Comparison of ENCODE assay signal across 29 cellular contexts in the genomic region with DNA sequence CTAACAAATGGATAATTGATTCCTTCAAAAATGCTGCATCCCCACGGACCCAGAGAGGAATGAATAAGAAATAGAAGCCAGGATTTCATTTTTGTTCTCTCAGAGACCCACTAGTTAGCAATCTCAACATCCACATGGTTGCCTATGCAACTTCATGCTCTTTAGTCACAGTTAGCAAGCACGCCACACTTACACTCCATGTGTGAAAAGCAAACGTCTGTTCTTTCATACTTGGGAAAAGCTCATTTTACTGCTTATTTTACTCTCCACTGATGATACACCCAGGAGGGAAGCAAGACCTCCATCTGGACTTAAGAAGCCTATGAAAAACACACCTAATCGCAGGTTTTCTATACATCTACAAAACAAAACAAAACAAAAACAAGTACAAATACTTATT.
"Had no signal": no experiment of that assay in that cellular context is flagged by ENCODE, and none has a peak within 500 bp of the region (broad histone marks: within the 10 kb centered on the region; RNA-seq: fewer than 3 reads in every experiment).

No MANE protein-coding gene starts in this region.

- H3K9me3 ChIP-seq: ascending aorta, breast epithelium had no signal

- H3K4me3 ChIP-seq: ascending aorta, breast epithelium had no signal

- ATAC-seq: activated CD4-positive, alpha-beta T cell treated with anti-CD3 and anti-CD28 coated beads for 36 hours; activated CD4-positive, CD25-positive, alpha-beta regulatory T cell treated with anti-CD3 and anti-CD28 coated beads, Interleukin-2, amount 50 U/mL, for 24 hours; activated CD8-positive, alpha-beta memory T cell treated with anti-CD3 and anti-CD28 coated beads, Interleukin-2, amount 10 ng/mL, durations not matched to agents 7 days and 5 days; activated CD8-positive, alpha-beta T cell treated with anti-CD3 and anti-CD28 coated beads, Interleukin-2, amount 10 ng/mL, durations not matched to agents 7 days and 5 days; activated naive CD8-positive, alpha-beta T cell treated with anti-CD3 and anti-CD28 coated beads, Interleukin-2, amount 50 U/mL, for 24 hours; WTC11 had no signal

- H3K27me3 ChIP-seq: ascending aorta, brain microvascular endothelial cell, breast epithelium had no signal

- H3K4me1 ChIP-seq: breast epithelium had no signal

- DNase-seq: activated CD4-positive, alpha-beta memory T cell treated with anti-CD3 and anti-CD28 coated beads, Interleukin-2, amount 10 ng/mL, durations not matched to agents 7 days and 5 days; activated CD4-positive, alpha-beta T cell treated with anti-CD3 and anti-CD28 coated beads for 1 hour; activated CD4-positive, alpha-beta T cell treated with anti-CD3 and anti-CD28 coated beads for 36 hours; activated CD4-positive, alpha-beta T cell treated with anti-CD3 and anti-CD28 coated beads for 48 hours; activated CD4-positive, alpha-beta T cell treated with anti-CD3 and anti-CD28 coated beads, Interleukin-2, amount 10 ng/mL, durations not matched to agents 7 days and 5 days; activated CD4-positive, alpha-beta T cell treated with anti-CD3 and anti-CD28 coated beads, Interleukin-2, amount 50 U/mL, for 48 hours; activated CD4-positive, CD25-positive, alpha-beta regulatory T cell; activated CD8-positive, alpha-beta memory T cell treated with anti-CD3 and anti-CD28 coated beads for 24 hours; activated CD8-positive, alpha-beta memory T cell treated with anti-CD3 and anti-CD28 coated beads, Interleukin-2, amount 10 ng/mL, durations not matched to agents 7 days and 5 days; activated CD8-positive, alpha-beta memory T cell treated with anti-CD3 and anti-CD28 coated beads, Interleukin-2, amount 50 U/mL, for 48 hours; activated CD8-positive, alpha-beta T cell treated with anti-CD3 and anti-CD28 coated beads, Interleukin-2, amount 10 ng/mL, durations not matched to agents 7 days and 5 days; activated effector memory CD4-positive, alpha-beta T cell treated with Interleukin-2 at 50 U/mL for 16 hours; activated gamma-delta T cell; activated naive CD4-positive, alpha-beta T cell treated with anti-CD3 and anti-CD28 coated beads, Interleukin-2, amount 10 ng/mL, durations not matched to agents 7 days and 5 days; activated naive CD4-positive, alpha-beta T cell treated with Interleukin-2 at 50 U/mL for 16 hours; activated naive CD8-positive, alpha-beta T cell treated with anti-CD3 and anti-CD28 coated beads, Interleukin-2, amount 10 ng/mL, durations not matched to agents 7 days and 5 days; activated naive CD8-positive, alpha-beta T cell treated with anti-CD3 and anti-CD28 coated beads, Interleukin-2, amount 50 U/mL, for 24 hours; activated T-cell treated with anti-CD3 and anti-CD28 coated beads, Interleukin-2, amount 50 U/mL, for 24 hours; activated T-cell treated with anti-CD3 and anti-CD28 coated beads, Interleukin-2, amount 50 U/mL, for 48 hours; brain microvascular endothelial cell; central memory CD4-positive, alpha-beta T cell; T-helper 1 cell; T-helper 2 cell; T-helper 9 cell; WERI-Rb-1 had no signal

- H3K36me3 ChIP-seq: ascending aorta, brain microvascular endothelial cell, breast epithelium, WERI-Rb-1 had no signal
